26 cellular contexts compared by ENCODE assay signal in the genomic region with DNA sequence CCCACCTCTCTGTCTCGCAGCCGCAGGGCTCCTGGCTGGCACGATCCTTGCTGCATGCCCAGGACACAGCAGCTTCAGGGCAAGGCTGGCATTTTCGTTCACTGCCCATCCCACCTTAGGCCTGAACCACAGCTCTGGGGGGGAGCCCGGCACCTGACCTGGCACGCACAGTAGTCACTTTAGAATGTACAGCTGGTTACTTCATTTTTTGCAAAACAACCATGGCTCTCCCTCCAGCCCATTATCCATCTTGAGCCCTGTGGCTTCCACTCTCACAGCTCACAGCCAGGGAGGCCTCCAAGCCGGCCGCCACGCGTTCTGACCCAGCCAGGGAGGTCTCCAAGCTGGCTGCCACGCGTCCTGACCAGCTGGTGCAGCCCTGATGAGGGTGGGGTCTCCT. TPM values are rescaled to one million over a fixed set of nuclear protein-coding genes. Genes with fewer than 3 reads are reported as not detected.
DNase-seq lines count a peak whose midpoint lies in the region; ATAC-seq, FAIRE-seq and TF ChIP-seq lines count a peak whose summit lies in the region.
"Had no signal": no experiment of that assay in that cellular context is flagged by ENCODE, and none has a peak within 500 bp of the region (broad histone marks: within the 10 kb centered on the region; RNA-seq: fewer than 3 reads in every experiment).

No MANE protein-coding gene starts in this region.

- no peaks in the 10 kb centered on the region for H4K20me1 ChIP-seq in HepG2 (ENCODE audit: insufficient read depth, low read length)

- H3K9me3 ChIP-seq in right lobe of liver (no peaks in the 10 kb centered on the region), HepG2 (ENCODE audit: low read length) (no peaks in the 10 kb centered on the region), kidney (ENCODE audit: control insufficient read depth in 1 of 2, low read length in 2 of 2) (no peaks in the 10 kb centered on the region), aorta (ENCODE audit: control insufficient read depth, low read length) (no peaks in the 10 kb centered on the region), uterus (no peaks in the 10 kb centered on the region)
- H3K9me3 ChIP-seq: A549, BLaER1 had no signal

- H2AFZ ChIP-seq in HepG2 (ENCODE audit: low read length), result no peak overlapping the region

- no peak for FAIRE-seq in HepG2 (lab: Jason Lieb, UNC)
- FAIRE-seq in kidney (lab: Jason Lieb, UNC), result no peak
- FAIRE-seq: A549 had no signal

- in situ Hi-C loops in HepG2 (cut with HindIII; ENCODE audit: extremely low pct_ligation_motif_present, low pct_unique_long_range_greater_than_20kb), result no loop called here

- no peak overlapping the region for H3K27ac ChIP-seq in right lobe of liver
- no peak overlapping the region for H3K27ac ChIP-seq in HepG2 (ENCODE audit: extremely low read length, insufficient read depth, low read length)
- H3K27ac ChIP-seq in kidney (ENCODE audit: low read depth in 2 of 2, low read length in 2 of 2), result no peak overlapping the region
- H3K27ac ChIP-seq in aorta (ENCODE audit: low read depth in 1 of 2, low read length in 2 of 2), result no peak overlapping the region
- no peak overlapping the region for H3K27ac ChIP-seq in uterus
- H3K27ac ChIP-seq: A549, BLaER1, HL-60 had no signal

- H3K4me1 ChIP-seq in right lobe of liver (no peaks in the 10 kb centered on the region), HepG2 (ENCODE audit: insufficient read depth, low read length) (peaks cover 36% of the 10 kb centered on the region), kidney (ENCODE audit: control insufficient read depth in 1 of 2, insufficient read depth in 1 of 2, low read depth in 1 of 2, low read length in 2 of 2) (no peaks in the 10 kb centered on the region), aorta (ENCODE audit: control insufficient read depth in 1 of 2, insufficient read depth in 2 of 2, low read length in 2 of 2) (peaks cover 0 to 4% of the 10 kb centered on the region in 2 donors), uterus (no peaks in the 10 kb centered on the region)
- H3K4me1 ChIP-seq: A549 had no signal

- TF ChIP-seq RAD21 in HepG2 (CRISPR knock-in tag; IDR thresholded peaks at IDR 0.05), result no peak

- H3K27me3 ChIP-seq in right lobe of liver, result no peaks in the 10 kb centered on the region
- peaks cover 11 to 53% of the 10 kb centered on the region in 2 experiments for H3K27me3 ChIP-seq in HepG2 (ENCODE audit: control insufficient read depth in 1 of 2, insufficient read depth in 2 of 2, low read length in 2 of 2)
- H3K27me3 ChIP-seq in aorta (ENCODE audit: control insufficient read depth in 1 of 2, insufficient read depth in 2 of 2, low read length in 1 of 2), result no peaks in the 10 kb centered on the region
- H3K27me3 ChIP-seq in uterus, result no peaks in the 10 kb centered on the region

- BruUV-seq in HepG2 (replicated peaks; lab: Mats Ljungman, UMichigan), result no TSS peak

- H3K36me3 ChIP-seq in right lobe of liver (no peaks in the 10 kb centered on the region), HepG2 (replicated peaks in 1 of 2; ENCODE audit: control insufficient read depth in 1 of 2, insufficient read depth in 2 of 2, low read length in 2 of 2) (no peaks in the 10 kb centered on the region), kidney (ENCODE audit: control insufficient read depth in 1 of 2, insufficient read depth in 2 of 2, low read length in 2 of 2) (no peaks in the 10 kb centered on the region), aorta (ENCODE audit: control insufficient read depth in 1 of 2, insufficient read depth in 2 of 2, low read length in 1 of 2) (no peaks in the 10 kb centered on the region), uterus (no peaks in the 10 kb centered on the region)
- H3K36me3 ChIP-seq: BLaER1 had no signal

- intact Hi-C loops in right lobe of liver (cut with DNase I), result no loop called here
- intact Hi-C loops in HepG2 (cut with micrococcal nuclease; ENCODE audit: unreplicated experiment), result no loop called here
- intact Hi-C loops in kidney (cut with DNase I), result no loop called here
- intact Hi-C loops in posterior vena cava (cut with DNase I), result no loop called here
- intact Hi-C loops in aorta (cut with DNase I), result no loop called here
- intact Hi-C loops in uterus (cut with DNase I; ENCODE audit: low total_unique reads), result no loop called here

- H3K4me2 ChIP-seq in HepG2 (ENCODE audit: low read depth, low read length), result no peak overlapping the region
- H3K4me2 ChIP-seq: A549, BLaER1 had no signal

- TF ChIP-seq POLR2A in right lobe of liver (IDR thresholded peaks at IDR 0.05), result no peak
- no peak for TF ChIP-seq POLR2A in HepG2 (IDR thresholded peaks at IDR 0.05; ENCODE audit: insufficient read depth in 1 of 2, low read depth in 2 of 2, low read length in 2 of 2)
- no peak for TF ChIP-seq POLR2A in uterus (IDR thresholded peaks at IDR 0.05)

- ATAC-seq in right lobe of liver (no peak), HepG2 (no peak), aorta (ENCODE audit: low FRiP score) (no peak), HG03025 (IDR thresholded peaks at IDR 0.05; ENCODE audit: low FRiP score, unreplicated experiment) (no peak)
- ATAC-seq: A549, PC-3 had no signal

- H3K9ac ChIP-seq in HepG2 (ENCODE audit: insufficient read depth, low read depth, low read length) (no peak overlapping the region), kidney (ENCODE audit: low read length in 2 of 2) (no peak overlapping the region)
- H3K9ac ChIP-seq: BLaER1 had no signal

- POLR2A ChIA-PET in HepG2 (lab: Yijun Ruan, JAX), result no interaction called here

- 42% methylated on average over 4 of the region's 12 CpGs for WGBS in right lobe of liver (ENCODE audit: insufficient coverage, low coverage, low lambda C conversion rate, missing lambda C conversion rate)
- 22% methylated on average over 10 of the region's 12 CpGs for WGBS in HepG2 (ENCODE audit: low lambda C conversion rate)
- WGBS in aorta, 2 donors, result 24 to 37% methylated on average over 12 of the region's 12 CpGs

- H3K4me3 ChIP-seq in right lobe of liver, result no peak overlapping the region
- no peak overlapping the region for H3K4me3 ChIP-seq in HepG2 (replicated peaks in 1 of 3; ENCODE audit: insufficient read depth in 1 of 3, low read depth in 2 of 3, low read length in 3 of 3)
- no peak overlapping the region for H3K4me3 ChIP-seq in kidney (ENCODE audit: low read length in 2 of 2)
- no peak overlapping the region for H3K4me3 ChIP-seq in aorta (ENCODE audit: low read length in 2 of 2)
- H3K4me3 ChIP-seq in uterus, result no peak overlapping the region
- H3K4me3 ChIP-seq: A549, BLaER1 had no signal

- TF ChIP-seq EP300 in HepG2 (IDR thresholded peaks at IDR 0.05; ENCODE audit: low read depth in 2 of 2, low read length in 2 of 2), result no peak
- TF ChIP-seq EP300 in HepG2 (CRISPR knock-in tag; IDR thresholded peaks at IDR 0.05; ENCODE audit: borderline replicate concordance), result no peak

- H3K79me2 ChIP-seq in HepG2 (ENCODE audit: insufficient read depth, low read length), result no peaks in the 10 kb centered on the region

- TF ChIP-seq CTCF in right lobe of liver (IDR thresholded peaks at IDR 0.05) (no peak), HepG2 (CRISPR knock-in tag; IDR thresholded peaks at IDR 0.05) (no peak), kidney (IDR thresholded peaks at IDR 0.05; ENCODE audit: borderline replicate concordance, extremely low read depth, insufficient read depth) (no peak), uterus (IDR thresholded peaks at IDR 0.05) (no peak)

- DNase-seq in right lobe of liver (peak in 2 of 3 donors; percentile 9 to 35), HepG2 (ENCODE audit: low spot score) (no peak), kidney (peak; percentile 48), posterior vena cava (ENCODE audit: low spot score) (peak; percentile 57), aorta (peak; percentile 53 to 66), uterus (no peak), NCI-H446 treated with DMSO at 0.1 percent for 48 hours (lab: John Stamatoyannopoulos, UW) (no peak)
- DNase-seq: CD4-positive, alpha-beta memory T cell; DMS153; GDM1; H7; HFFc6; IMR-90; NCI-H1417 treated with DMSO at 0.1 percent for 48 hours; NCI-H1930; NCI-H226; NCI-H526; PC-3; RPMI8226 had no signal

- CTCF ChIA-PET in HepG2 (lab: Yijun Ruan, JAX; ENCODE audit: low intra/inter-chr PET ratio, low total read pairs), result no interaction called here

TF ChIP-seq in HepG2, 621 proteins besides CTCF, POLR2A, EP300 and RAD21 (continues in another document):
- TF ChIP-seq ZNF746 (CRISPR knock-in tag; IDR thresholded peaks at IDR 0.05) (no peak), ZBTB1 (CRISPR knock-in tag; IDR thresholded peaks at IDR 0.05; ENCODE audit: borderline replicate concordance) (no peak)

RNA-seq across cellular contexts. Expression of a gene that starts 54.8 kb away (rescaled TPM):
- total RNA-seq in right lobe of liver, result not detected
- not detected in 2 replicates for total RNA-seq in HepG2 (2016; rRNA removed; fragmentation: Illumina TruSeq; extraction: Trizol)
- total RNA-seq in HepG2 (2016; cell fraction: cytosol; rRNA removed; fragmentation: Illumina TruSeq; extraction: Trizol; ENCODE audit: low read depth), result not detected in 2 replicates
- total RNA-seq in HepG2 (2016; cell fraction: insoluble cytoplasmic fraction; rRNA removed; fragmentation: Illumina TruSeq; extraction: Trizol), result not detected in 2 replicates
- total RNA-seq in HepG2 (2016; cell fraction: membrane; rRNA removed; fragmentation: Illumina TruSeq; extraction: Trizol), result not detected in 2 replicates
- total RNA-seq in HepG2 (2016; cell fraction: nucleus; rRNA removed; fragmentation: Illumina TruSeq; extraction: Trizol), result not detected in 2 replicates
- not detected in 2 replicates for polyA plus RNA-seq in HepG2 (2011; rRNA removed)
- not detected in 2 replicates for polyA plus RNA-seq in HepG2 (2011; cell fraction: cytosol; rRNA removed)
- not detected in 2 replicates for polyA plus RNA-seq in HepG2 (2011; cell fraction: nucleus; rRNA removed)
- not detected in 2 replicates for polyA plus RNA-seq in HepG2 (2012)
- polyA plus RNA-seq in HepG2 (2016; cell fraction: cytosol; fragmentation: Illumina TruSeq; extraction: Trizol; ENCODE audit: low read depth), result not detected in 2 replicates
- polyA plus RNA-seq in HepG2 (2016; cell fraction: insoluble cytoplasmic fraction; fragmentation: Illumina TruSeq; extraction: Trizol; ENCODE audit: low read depth), result not detected in 2 replicates
- not detected in 2 replicates for polyA plus RNA-seq in HepG2 (2016; cell fraction: membrane; fragmentation: Illumina TruSeq; extraction: Trizol; ENCODE audit: low read depth)
- polyA plus RNA-seq in HepG2 (2016; cell fraction: nucleus; fragmentation: Illumina TruSeq; extraction: Trizol; ENCODE audit: insufficient read depth, low read depth), result not detected in 2 replicates
- not detected in 2 replicates for polyA minus RNA-seq in HepG2 (2011; rRNA and poly(A)+ RNA removed; ENCODE audit: low replicate concordance)
- polyA minus RNA-seq in HepG2 (2011; cell fraction: cytosol; rRNA and poly(A)+ RNA removed), result not detected in 2 replicates
- not detected in 2 replicates for polyA minus RNA-seq in HepG2 (2011; cell fraction: nucleus; rRNA and poly(A)+ RNA removed)
- not detected for total RNA-seq in kidney
- polyA plus RNA-seq in kidney (ENCODE audit: insufficient read depth, low read depth, low replicate concordance), result not detected
- total RNA-seq in posterior vena cava, result not detected
- total RNA-seq in aorta, result not detected
- polyA plus RNA-seq in aorta, result not detected
- total RNA-seq in uterus, result not detected
- total RNA-seq: CD4-positive, alpha-beta memory T cell; Daoy; HFFc6; HT1080; IMR-90; M059J; PC-3 had no signal
- polyA plus RNA-seq: A549; CD4-positive, alpha-beta memory T cell; IMR-90 had no signal

Comparison
In these comparisons a context has a peak if more than half of its experiments do, and no peak if none do; other contexts are left out.
1. DNase-seq: peak in right lobe of liver (2 of 3), kidney (single experiment), posterior vena cava (single experiment) and aorta (2 of 2); none in HepG2 (single experiment), uterus (0 of 2) and NCI-H446 treated with DMSO at 0.1 percent for 48 hours (single experiment).